Comparison of ENCODE assay signal across 8 cellular contexts in genomic region chr2:121647396-121647795, GRCh38. TPM values are rescaled to one million over a fixed set of nuclear protein-coding genes. Genes with fewer than 3 reads are reported as not detected.
A peak's percentile ranks its signal among the peaks of the same experiment; 100 is the strongest.
DNase-seq lines count a peak whose midpoint lies in the region; ATAC-seq and TF ChIP-seq lines count a peak whose summit lies in the region.

No MANE protein-coding gene starts in this region.

- no peak overlapping the region for H3K27ac Mint-ChIP-seq in activated naive CD8-positive, alpha-beta T cell treated with anti-CD3 and anti-CD28 coated beads for 36 hours

- H3K4me3 ChIP-seq in left ventricle myocardium inferior (peak overlapping the region; percentile 94), right lobe of liver (peak overlapping the region in 1 of 3 donors; percentile 84), uterus (no peak overlapping the region), Peyer's patch (no peak overlapping the region)

- no peaks in the 10 kb centered on the region for H3K9me3 ChIP-seq in left ventricle myocardium inferior (replicated peaks)
- H3K9me3 ChIP-seq in right lobe of liver, result no peaks in the 10 kb centered on the region
- H3K9me3 ChIP-seq in uterus, result no peaks in the 10 kb centered on the region
- no peaks in the 10 kb centered on the region for H3K9me3 ChIP-seq in Peyer's patch

- no peak for TF ChIP-seq POLR2A in right lobe of liver (IDR thresholded peaks at IDR 0.05)
- TF ChIP-seq POLR2A in uterus (IDR thresholded peaks at IDR 0.05), result no peak
- TF ChIP-seq POLR2A in Peyer's patch (IDR thresholded peaks at IDR 0.05), result no peak

- no peaks in the 10 kb centered on the region for H3K27me3 Mint-ChIP-seq in activated naive CD8-positive, alpha-beta T cell treated with anti-CD3 and anti-CD28 coated beads for 36 hours

- H3K4me1 ChIP-seq in left ventricle myocardium inferior (peaks cover 93% of the 10 kb centered on the region), right lobe of liver (peaks cover 0 to 35% (median 9%) of the 10 kb centered on the region in 4 donors), uterus (peaks cover 0 to 8% of the 10 kb centered on the region in 2 donors), Peyer's patch (peaks cover 0 to 28% (median 1%) of the 10 kb centered on the region in 4 donors)

- no peaks in the 10 kb centered on the region for H3K9me3 Mint-ChIP-seq in activated naive CD8-positive, alpha-beta T cell treated with anti-CD3 and anti-CD28 coated beads for 36 hours

- intact Hi-C loops in left ventricle myocardium inferior (cut with micrococcal nuclease), result no loop called here
- intact Hi-C loops in left ventricle myocardium superior (cut with micrococcal nuclease), result loop anchor here (5.0 to 10.0 kb wide), 2 partner anchors 53 to 115 kb away; partner anchors contain the start of gene RNU4ATAC
- intact Hi-C loops in right lobe of liver (cut with DNase I), result no loop called here
- intact Hi-C loops in uterus (cut with DNase I; ENCODE audit: low total_unique reads), result loop anchor here (10.0 kb wide), 1 partner anchor 117 kb away; no protein-coding TSS in a partner anchor

- ATAC-seq in left ventricle myocardium superior (no peak), right lobe of liver (no peak), GM18873 (IDR thresholded peaks at IDR 0.05; ENCODE audit: low FRiP score, unreplicated experiment) (no peak)

- H3K27me3 ChIP-seq in left ventricle myocardium inferior (ENCODE audit: low read depth) (no peaks in the 10 kb centered on the region), right lobe of liver (no peaks in the 10 kb centered on the region), uterus (no peaks in the 10 kb centered on the region), Peyer's patch (no peaks in the 10 kb centered on the region)

- H3K4me1 Mint-ChIP-seq in activated naive CD8-positive, alpha-beta T cell treated with anti-CD3 and anti-CD28 coated beads for 36 hours, result peaks cover 43% of the 10 kb centered on the region

- TF ChIP-seq CTCF in left ventricle myocardium inferior (IDR thresholded peaks at IDR 0.05; ENCODE audit: borderline replicate concordance) (no peak), right lobe of liver (IDR thresholded peaks at IDR 0.05) (no peak), uterus (IDR thresholded peaks at IDR 0.05) (no peak), Peyer's patch (IDR thresholded peaks at IDR 0.05) (no peak)

- H3K36me3 ChIP-seq in left ventricle myocardium inferior (peaks cover 2% of the 10 kb centered on the region), right lobe of liver (no peaks in the 10 kb centered on the region), uterus (no peaks in the 10 kb centered on the region), Peyer's patch (no peaks in the 10 kb centered on the region)

- peaks cover 22% of the 10 kb centered on the region for H3K36me3 Mint-ChIP-seq in activated naive CD8-positive, alpha-beta T cell treated with anti-CD3 and anti-CD28 coated beads for 36 hours

- DNase-seq in left ventricle myocardium inferior (no peak), left ventricle myocardium superior (no peak), right lobe of liver (no peak), uterus (no peak), kidney glomerular epithelial cell (lab: John Stamatoyannopoulos, UW) (no peak), Peyer's patch (no peak)
- no peak for DNase-seq in activated naive CD8-positive, alpha-beta T cell treated with anti-CD3 and anti-CD28 coated beads for 36 hours

- 43% methylated on average over 1 of the region's 1 CpG for WGBS in right lobe of liver (ENCODE audit: insufficient coverage, low coverage, low lambda C conversion rate, missing lambda C conversion rate)

- H3K27ac ChIP-seq in left ventricle myocardium inferior (replicated peaks), result peak overlapping the region; percentile 96
- peak overlapping the region in 2 of 3 donors; percentile 98 to 99 for H3K27ac ChIP-seq in right lobe of liver
- peak overlapping the region; percentile 96 to 97 for H3K27ac ChIP-seq in uterus
- H3K27ac ChIP-seq in Peyer's patch, result no peak overlapping the region

- peak overlapping the region; percentile 97 for H3K4me3 Mint-ChIP-seq in activated naive CD8-positive, alpha-beta T cell treated with anti-CD3 and anti-CD28 coated beads for 36 hours

RNA-seq across cellular contexts. Expression of gene CLASP1, which starts 1.9 kb away (rescaled TPM):
- 60.1 TPM for total RNA-seq in left ventricle myocardium inferior
- total RNA-seq in left ventricle myocardium superior, result 66.5 TPM
- total RNA-seq in activated naive CD8-positive, alpha-beta T cell treated with anti-CD3 and anti-CD28 coated beads for 36 hours, result 10 to 100 TPM; 44.7 to 45.5 TPM
- total RNA-seq in right lobe of liver, result 10 to 100 TPM; 19.7 to 32.4 (median 24.1) TPM
- total RNA-seq in uterus, result 100 to 1,000 TPM in 1 of 4 donors, 10 to 100 TPM in 3; 14.1 to 110 (median 55.9) TPM
- 100 to 1,000 TPM in 1 of 4 donors, 10 to 100 TPM in 3; 30.5 to 130 (median 73.7) TPM for total RNA-seq in Peyer's patch

Comparison
In these comparisons a context has a peak if more than half of its experiments do, and no peak if none do; other contexts are left out.
1. intact Hi-C loops: an anchor here in left ventricle myocardium superior (5.0 to 10.0 kb wide) and uterus (10.0 kb wide); none called in left ventricle myocardium inferior and right lobe of liver.
2. H3K27ac ChIP-seq: peak in left ventricle myocardium inferior (single experiment), right lobe of liver (2 of 3) and uterus (2 of 2); none in Peyer's patch (0 of 4).